Comparison of ENCODE assay signal across 12 cellular contexts in the genomic region with DNA sequence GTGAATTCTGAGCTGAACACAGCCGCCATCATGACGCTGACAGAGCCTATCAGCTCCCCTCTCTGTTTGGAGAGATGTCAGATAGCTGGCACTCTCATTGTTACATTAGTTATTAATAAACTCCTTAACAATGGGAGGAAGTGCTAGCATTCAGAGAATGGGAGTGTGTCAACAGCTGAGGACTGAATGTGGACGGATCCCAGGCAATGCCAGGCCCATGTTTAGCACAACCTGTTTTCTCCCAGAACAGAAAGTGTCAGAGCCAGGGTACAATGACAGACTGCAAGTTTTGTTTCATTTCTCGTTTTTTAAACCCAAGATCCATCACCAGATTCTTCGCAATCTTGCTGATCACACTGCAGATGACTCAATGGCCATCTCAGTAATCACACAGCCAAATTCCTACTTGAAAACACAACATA.
A peak's percentile ranks its signal among the peaks of the same experiment; 100 is the strongest.
DNase-seq lines count a peak whose midpoint lies in the region; ATAC-seq and TF ChIP-seq lines count a peak whose summit lies in the region.
"Had no signal": no experiment of that assay in that cellular context is flagged by ENCODE, and none has a peak within 500 bp of the region (broad histone marks: within the 10 kb centered on the region; RNA-seq: fewer than 3 reads in every experiment).

No MANE protein-coding gene starts in this region.

- no peaks in the 10 kb centered on the region for H3K36me3 Mint-ChIP-seq in CD14-positive monocyte

- peak overlapping the region in 4 of 7 donors; percentile 0 to 66 (median 39) for H3K27ac Mint-ChIP-seq in CD14-positive monocyte

- ATAC-seq in HG02870 (IDR thresholded peaks at IDR 0.05; ENCODE audit: unreplicated experiment) (no peak), GM21528 (IDR thresholded peaks at IDR 0.05; ENCODE audit: low FRiP score, unreplicated experiment) (no peak)

- H3K9me3 Mint-ChIP-seq in CD14-positive monocyte, result peaks cover 0 to 3% (median 0%) of the 10 kb centered on the region in 7 donors

- WGBS in prostate gland, result 31% methylated on average over 5 of the region's 5 CpGs

- H3K4me1 Mint-ChIP-seq in CD14-positive monocyte, result peaks cover 14% of the 10 kb centered on the region

- TF ChIP-seq CTCF in CD14-positive monocyte (IDR thresholded peaks at IDR 0.05) (no peak), prostate gland (IDR thresholded peaks at IDR 0.05) (no peak)

- H3K4me1 ChIP-seq in prostate gland (replicated peaks), result peaks cover 7% of the 10 kb centered on the region

- TF ChIP-seq POLR2A in prostate gland (IDR thresholded peaks at IDR 0.05), result no peak

- H3K36me3 ChIP-seq in prostate gland, result no peaks in the 10 kb centered on the region

- H3K9me3 ChIP-seq in prostate gland, result no peaks in the 10 kb centered on the region

- DNase-seq in CD14-positive monocyte (ENCODE audit: low spot score) (no peak), globus pallidus (ENCODE audit: low spot score) (peak; percentile 34), prostate gland (ENCODE audit: low spot score) (peak; percentile 71), DMS79 (lab: John Stamatoyannopoulos, UW) (no peak), SHP77 (lab: John Stamatoyannopoulos, UW) (no peak)
- DNase-seq: AML-193, cerebellar nuclear complex, NCI-H524, retina had no signal

- H3K27me3 Mint-ChIP-seq in CD14-positive monocyte (ENCODE audit: low read depth in 3 of 3), result peaks cover 0 to 5% (median 4%) of the 10 kb centered on the region in 3 donors

- intact Hi-C loops in CD14-positive monocyte (cut with micrococcal nuclease), result no loop called here
- intact Hi-C loops in prostate gland (cut with DNase I), result no loop called here

- no peaks in the 10 kb centered on the region for H3K27me3 ChIP-seq in prostate gland (replicated peaks; ENCODE audit: insufficient read depth)

- H3K4me3 ChIP-seq in prostate gland, result no peak overlapping the region

- no peak overlapping the region for H3K4me3 Mint-ChIP-seq in CD14-positive monocyte

- H3K27ac ChIP-seq in angular gyrus (ENCODE audit: low read depth, low read length), result peak overlapping the region; percentile 72
- H3K27ac ChIP-seq in prostate gland, result peak overlapping the region; percentile 77 to 79

Comparison
In these comparisons a context has a peak if more than half of its experiments do, and no peak if none do; other contexts are left out.
1. DNase-seq: peak in globus pallidus (single experiment) and prostate gland (single experiment); none in CD14-positive monocyte (single experiment), DMS79 (single experiment) and SHP77 (0 of 2).